In genomic region chr10:67770537-67770936, GRCh38 we compare ENCODE assay signal across 11 cellular contexts.
DNase-seq lines count a peak whose midpoint lies in the region; ATAC-seq lines count a peak whose summit lies in the region.
"Had no signal": no experiment of that assay in that cellular context is flagged by ENCODE, and none has a peak within 500 bp of the region (broad histone marks: within the 10 kb centered on the region; RNA-seq: fewer than 3 reads in every experiment).

No MANE protein-coding gene starts in this region.

- no peaks in the 10 kb centered on the region for H3K27me3 ChIP-seq in BLaER1 treated with 17β-estradiol and CSF1 and Interleukin-3, amounts not matched to agents 10 nM and 100 nM

- H3K4me2 ChIP-seq in BLaER1 treated with 17β-estradiol and CSF1 and Interleukin-3, amounts not matched to agents 10 nM and 100 nM = peak overlapping the region; percentile 17 to 69 (median 49); a peak in 20 of 22 replicates

- no peaks in the 10 kb centered on the region for H3K9me3 ChIP-seq in BLaER1 treated with 17β-estradiol and CSF1 and Interleukin-3, amounts not matched to agents 10 nM and 100 nM (replicated peaks in 1 of 11)

- ATAC-seq in GM19328 (IDR thresholded peaks at IDR 0.05; ENCODE audit: unreplicated experiment) (peak; percentile 64), HG02840 (IDR thresholded peaks at IDR 0.05; ENCODE audit: low FRiP score, unreplicated experiment) (peak; percentile 58), HG03571 (IDR thresholded peaks at IDR 0.05; ENCODE audit: unreplicated experiment) (peak; percentile 65)

- no peak overlapping the region for H3K9ac ChIP-seq in BLaER1 treated with 17β-estradiol and CSF1 and Interleukin-3, amounts not matched to agents 10 nM and 100 nM

- DNase-seq in NCI-H2107 treated with DMSO at 0.1 percent for 48 hours (lab: John Stamatoyannopoulos, UW; ENCODE audit: unreplicated experiment) (no peak), NCI-H526 (lab: John Stamatoyannopoulos, UW) (no peak), NCI-H187 (lab: John Stamatoyannopoulos, UW) (no peak)
- no peak for DNase-seq in stimulated activated CD4-positive, alpha-beta T cell treated with anti-CD3 and anti-CD28 coated beads, Interleukin-4, amount 100 ng/mL, for 24 hours
- DNase-seq: GDM1, hypothalamus, NCI-H226 had no signal

- H3K4me3 ChIP-seq in BLaER1 treated with 17β-estradiol and CSF1 and Interleukin-3, amounts not matched to agents 10 nM and 100 nM = no peak overlapping the region

- peaks cover 7 to 38% (median 21%) of the 10 kb centered on the region in 10 experiments; a peak in 19 of 20 replicates for H3K4me1 ChIP-seq in BLaER1 treated with 17β-estradiol and CSF1 and Interleukin-3, amounts not matched to agents 10 nM and 100 nM

- H3K36me3 ChIP-seq in BLaER1 treated with 17β-estradiol and CSF1 and Interleukin-3, amounts not matched to agents 10 nM and 100 nM = no peaks in the 10 kb centered on the region

- no peaks in the 10 kb centered on the region for H4K20me1 ChIP-seq in BLaER1 treated with 17β-estradiol and CSF1 and Interleukin-3, amounts not matched to agents 10 nM and 100 nM

- H3K27ac ChIP-seq in BLaER1 treated with 17β-estradiol and CSF1 and Interleukin-3, amounts not matched to agents 10 nM and 100 nM = peak overlapping the region in 1 of 11 experiments; percentile 50; a peak in 1 of 22 replicates
